In the genomic region with DNA sequence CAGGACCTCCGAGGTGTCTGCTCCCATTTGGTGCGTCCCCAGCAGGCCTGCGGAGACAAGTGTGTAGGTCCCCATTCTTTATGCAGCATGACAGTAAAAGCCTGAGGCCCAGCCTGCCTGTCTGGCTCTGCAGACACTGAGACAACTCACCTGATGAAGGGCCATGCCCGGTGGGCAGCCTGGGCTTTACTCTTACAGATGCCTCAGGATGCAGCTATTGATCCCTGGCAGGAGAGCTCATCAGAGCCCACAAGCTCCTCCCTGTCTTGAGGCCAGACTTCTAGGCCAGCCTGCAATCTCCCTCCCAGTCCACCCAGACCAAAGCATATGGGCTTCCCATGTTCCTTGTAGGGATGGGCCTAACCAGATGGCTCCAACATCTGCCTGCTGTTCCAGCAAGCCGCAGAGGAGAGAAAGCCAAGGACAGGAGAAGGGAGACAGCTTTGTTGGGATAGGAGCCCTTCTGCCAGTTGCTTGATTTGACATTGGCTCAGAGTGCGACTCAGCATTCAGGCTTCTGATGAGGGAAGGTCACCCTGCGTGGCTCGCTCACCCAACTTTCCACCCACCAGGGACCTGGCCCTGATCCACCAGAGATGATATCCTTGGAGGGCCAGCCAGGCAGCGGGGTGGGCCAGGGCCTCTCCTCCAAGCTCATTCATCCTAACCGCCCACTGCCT, we compare ENCODE assay signal across 21 cellular contexts.
DNase-seq lines count a peak whose midpoint lies in the region; ATAC-seq and TF ChIP-seq lines count a peak whose summit lies in the region.
"Had no signal": no experiment of that assay in that cellular context is flagged by ENCODE, and none has a peak within 500 bp of the region (broad histone marks: within the 10 kb centered on the region; RNA-seq: fewer than 3 reads in every experiment).

No MANE protein-coding gene starts in this region.

- H3K9me3 ChIP-seq in DND-41 (ENCODE audit: insufficient read depth, low read length, severe bottlenecking): no peaks in the 10 kb centered on the region
- H3K9me3 ChIP-seq: colonic mucosa, gastrocnemius medialis, neutrophil, sigmoid colon, vagina had no signal

- peak overlapping the region; percentile 44 for H3K27ac ChIP-seq in DND-41 (ENCODE audit: low read length)
- H3K27ac ChIP-seq: colonic mucosa, gastrocnemius medialis, neutrophil, sigmoid colon, vagina had no signal

- intact Hi-C loops in posterior vena cava (cut with DNase I): loop anchor here in 1 of 2 donors (10.0 kb wide), 1 partner anchor 174 kb away; no protein-coding TSS in a partner anchor

- H3K36me3 Mint-ChIP-seq in brain: peaks cover 29% of the 10 kb centered on the region
- peaks cover 4% of the 10 kb centered on the region for H3K36me3 Mint-ChIP-seq in neural crest cell (ENCODE audit: low read depth)

- H3K4me3 Mint-ChIP-seq in brain (no peak overlapping the region), neural crest cell (no peak overlapping the region)

- H3K4me2 ChIP-seq in DND-41 (ENCODE audit: insufficient read depth, low read length): no peak overlapping the region

- no peaks in the 10 kb centered on the region for H4K20me1 ChIP-seq in DND-41 (ENCODE audit: insufficient read depth, low read length)

- no peak overlapping the region for H3K4me3 ChIP-seq in DND-41 (ENCODE audit: low read depth in 1 of 2, low read length in 2 of 2)
- H3K4me3 ChIP-seq: colonic mucosa, gastrocnemius medialis, sigmoid colon, vagina had no signal

- H3K27me3 Mint-ChIP-seq in brain (peaks cover 8% of the 10 kb centered on the region), neural crest cell (ENCODE audit: low read depth) (no peaks in the 10 kb centered on the region)

- no peaks in the 10 kb centered on the region for H3K9me3 Mint-ChIP-seq in brain
- no peaks in the 10 kb centered on the region for H3K9me3 Mint-ChIP-seq in neural crest cell

- H3K4me1 ChIP-seq in DND-41 (ENCODE audit: insufficient read depth, low read length): 0 out of 2 replicates have a peak, but pooled peaks cover 4% of the 10 kb centered on the region
- H3K4me1 ChIP-seq: colonic mucosa, vagina had no signal

- no peak overlapping the region for H3K9ac ChIP-seq in DND-41 (ENCODE audit: low read depth, low read length)

- H3K27ac Mint-ChIP-seq in brain: peak overlapping the region in 4 of 5 experiments; percentile 28 to 73 (median 62)
- H3K27ac Mint-ChIP-seq in neural crest cell (ENCODE audit: unreplicated experiment): peak overlapping the region; percentile 50

- H2AFZ ChIP-seq in DND-41 (ENCODE audit: low read depth, low read length): no peak overlapping the region

- H3K79me2 ChIP-seq in DND-41 (ENCODE audit: insufficient read depth, low read length): no peaks in the 10 kb centered on the region

- H3K4me1 Mint-ChIP-seq in brain: peaks cover 26% of the 10 kb centered on the region
- H3K4me1 Mint-ChIP-seq in neural crest cell: peaks cover 15% of the 10 kb centered on the region

- peaks cover 39% of the 10 kb centered on the region for H3K36me3 ChIP-seq in DND-41 (ENCODE audit: insufficient read depth, low read length)
- H3K36me3 ChIP-seq: colonic mucosa, gastrocnemius medialis had no signal

- TF ChIP-seq CTCF in DND-41 (IDR thresholded peaks at IDR 0.05; ENCODE audit: borderline replicate concordance, extremely low read depth, low read length, poor library complexity, severe bottlenecking): no peak
- no peak for TF ChIP-seq CTCF in brain (conservative IDR thresholded peaks at IDR 0.05)
- no peak for TF ChIP-seq CTCF in neural crest cell (conservative IDR thresholded peaks at IDR 0.05)

- H3K27me3 ChIP-seq in DND-41 (ENCODE audit: insufficient read depth, low read length, poor library complexity): no peaks in the 10 kb centered on the region
- H3K27me3 ChIP-seq: colonic mucosa, gastrocnemius medialis, neutrophil, sigmoid colon, vagina had no signal

- no peak for DNase-seq in DND-41
- DNase-seq in NCI-H2171 treated with DMSO at 0.1 percent for 48 hours (lab: John Stamatoyannopoulos, UW): peak; percentile 97
- no peak for DNase-seq in neural crest cell (ENCODE audit: low read depth, low spot score)
- DNase-seq in GDM1 (lab: John Stamatoyannopoulos, UW): no peak
- DNase-seq in NCI-H2196 treated with DMSO at 0.1 percent for 48 hours (lab: John Stamatoyannopoulos, UW; ENCODE audit: unreplicated experiment): no peak
- no peak for DNase-seq in dermis blood vessel endothelial cell
- no peak for DNase-seq in posterior vena cava (ENCODE audit: low spot score)
- DNase-seq: activated CD4-positive, alpha-beta T cell treated with anti-CD3 and anti-CD28 coated beads for 1 hour; activated naive CD4-positive, alpha-beta T cell treated with anti-CD3 and anti-CD28 coated beads, Interleukin-2, amount 50 U/mL, for 16 hours; colonic mucosa; COR-L47; gastrocnemius medialis; midbrain; NCI-H2029 treated with DMSO at 0.1 percent for 48 hours; sigmoid colon; stimulated activated CD4-positive, alpha-beta T cell treated with anti-CD3 and anti-CD28 coated beads, Interleukin-2, amount 100 ng/mL, for 48 hours; T1000 had no signal

- no peak for ATAC-seq in DND-41 (ENCODE audit: insufficient read depth, low read depth)
- ATAC-seq: gastrocnemius medialis, Panc1 had no signal
